In the genomic region with DNA sequence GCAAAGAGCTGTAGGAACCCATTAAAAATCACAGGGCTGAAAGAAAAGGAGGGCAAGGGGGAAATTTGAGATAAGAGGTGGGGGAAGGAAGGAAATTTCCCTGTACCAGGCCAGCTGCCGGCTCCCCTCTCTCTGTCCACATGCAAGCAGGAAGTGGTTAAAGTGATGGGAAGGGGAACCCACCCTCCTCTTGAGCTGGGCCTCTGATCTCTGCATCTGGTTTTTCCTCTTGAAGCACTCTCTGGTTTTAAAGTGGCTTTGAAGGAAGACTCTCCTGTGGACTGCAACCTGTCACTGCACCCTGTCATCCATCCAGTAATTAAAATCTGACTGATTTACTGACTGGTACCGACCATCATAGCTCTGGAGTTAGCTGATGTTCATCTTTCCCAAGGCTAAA, we compare ENCODE assay signal across 1 cellular context.
TF ChIP-seq lines count a peak whose summit lies in the region.

No MANE protein-coding gene starts in this region.

TF ChIP-seq in GM23338, 12 proteins besides CTCF, POLR2A, EP300 and RAD21 (continued from another document):
- no peak for TF ChIP-seq REST (IDR thresholded peaks at IDR 0.05; ENCODE audit: unreplicated experiment)
